10 cellular contexts compared by ENCODE assay signal in the genomic region with DNA sequence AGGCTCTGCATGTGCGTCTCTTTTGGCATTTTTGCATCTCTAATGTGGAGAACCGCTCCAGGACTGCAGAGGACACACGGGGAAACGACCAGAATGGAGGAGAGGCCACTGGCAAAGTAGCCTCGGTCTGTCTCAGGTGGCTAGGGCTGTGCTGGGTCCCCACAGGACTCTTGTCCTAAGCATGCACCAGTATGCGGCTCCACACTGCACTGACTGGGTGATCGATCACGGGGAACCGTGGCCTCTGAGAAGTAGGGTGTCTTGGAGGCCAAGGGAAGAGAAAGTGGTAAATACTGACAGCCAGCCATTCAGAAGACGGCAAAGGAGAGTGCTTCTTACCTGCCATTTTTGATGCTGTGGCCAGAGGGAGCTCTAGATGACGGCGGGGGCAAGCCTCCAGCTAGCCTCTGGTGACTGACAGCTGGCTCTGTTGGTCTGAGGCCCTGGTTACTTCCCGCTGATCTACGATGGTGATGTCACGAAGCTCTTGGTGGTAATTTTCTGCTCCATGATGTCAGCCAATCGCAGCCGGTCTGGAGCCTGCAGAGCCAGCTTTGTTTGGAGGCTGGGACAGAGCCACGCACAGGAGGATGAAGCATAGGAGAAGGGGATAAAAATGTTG. TPM values are rescaled to one million over a fixed set of nuclear protein-coding genes. Genes with fewer than 3 reads are reported as not detected.
DNase-seq lines count a peak whose midpoint lies in the region; ATAC-seq and TF ChIP-seq lines count a peak whose summit lies in the region.
"Had no signal": no experiment of that assay in that cellular context is flagged by ENCODE, and none has a peak within 500 bp of the region (broad histone marks: within the 10 kb centered on the region; RNA-seq: fewer than 3 reads in every experiment).

No MANE protein-coding gene starts in this region.

- no peaks in the 10 kb centered on the region for H3K36me3 ChIP-seq in Panc1 (ENCODE audit: control insufficient read depth, insufficient read depth, low read length)
- H3K36me3 ChIP-seq: heart left ventricle had no signal

- no peaks in the 10 kb centered on the region for H3K4me1 ChIP-seq in Panc1 (ENCODE audit: control insufficient read depth, insufficient read depth, low read length)
- H3K4me1 ChIP-seq: heart left ventricle had no signal

- peak; percentile 42 for TF ChIP-seq CTCF in Panc1 (IDR thresholded peaks at IDR 0.05)

- no peaks in the 10 kb centered on the region for H3K27me3 ChIP-seq in Panc1 (ENCODE audit: control insufficient read depth, insufficient read depth, low read length)

- ATAC-seq in HG03095 (IDR thresholded peaks at IDR 0.05; ENCODE audit: unreplicated experiment) (peak; percentile 65), Panc1 (peak; percentile 70), HG03135 (IDR thresholded peaks at IDR 0.05; ENCODE audit: unreplicated experiment) (no peak)

- CTCF ChIA-PET in Panc1 (lab: Charles Lee) = interaction anchor here (0.6 to 0.9 kb wide), 2 partner anchors 12 to 246 kb away, joined by 3 to 4 read pairs; a partner anchor contains a TSS

- BruUV-seq in Panc1 (replicated peaks; lab: Mats Ljungman, UMichigan) = no TSS peak

- peak; percentile 55 for DNase-seq in NCI-H1436 (lab: John Stamatoyannopoulos, UW)
- DNase-seq in NCI-H1436 treated with DMSO at 0.1 percent for 48 hours (lab: John Stamatoyannopoulos, UW) = no peak
- DNase-seq in Panc1 (ENCODE audit: low read depth, low spot score) = no peak
- peak; percentile 21 to 59 for DNase-seq in lung microvascular endothelial cell (ENCODE audit: low read depth in 2 of 2)
- DNase-seq in effector CD8-positive, alpha-beta T cell (lab: John Stamatoyannopoulos, UW) = no peak
- DNase-seq in activated effector memory CD4-positive, alpha-beta T cell treated with anti-CD3 and anti-CD28 coated beads, Interleukin-2, amount 50 U/mL, for 16 hours = no peak
- DNase-seq: heart left ventricle had no signal

- H3K27ac ChIP-seq in Panc1 (ENCODE audit: low read length) = no peak overlapping the region
- H3K27ac ChIP-seq: A549, heart left ventricle had no signal

- intact Hi-C loops in Panc1 (cut with micrococcal nuclease; ENCODE audit: unreplicated experiment) = no loop called here

- no peaks in the 10 kb centered on the region for H3K9me3 ChIP-seq in Panc1 (ENCODE audit: control insufficient read depth, insufficient read depth, low read depth, low read length)
- H3K9me3 ChIP-seq: A549 had no signal

- no peak overlapping the region for H3K4me3 ChIP-seq in Panc1 (ENCODE audit: low read depth in 2 of 2, low read length in 2 of 2)
- H3K4me3 ChIP-seq: A549, heart left ventricle had no signal

- in situ Hi-C loops in Panc1 (cut with HindIII; ENCODE audit: low pct_unique_long_range_greater_than_20kb, low sequenced_read_pairs) = no loop called here

- POLR2A ChIA-PET in Panc1 (lab: Charles Lee) = no interaction called here

RNA-seq across cellular contexts. Expression of a gene that starts 40.4 kb away (rescaled TPM):
- total RNA-seq in Panc1 (2021; ENCODE audit: unreplicated experiment) (1.2 TPM), lung microvascular endothelial cell (under 0.01 TPM in 1 of 2 replicates, not detected in the other)
- 3.3 TPM for polyA plus RNA-seq in Panc1 (2012; ENCODE audit: insufficient read length)

Comparison
In these comparisons a context has a peak if more than half of its experiments do, and no peak if none do; other contexts are left out.
1. DNase-seq: peak in NCI-H1436 (single experiment) and lung microvascular endothelial cell (2 of 2); none in NCI-H1436 treated with DMSO at 0.1 percent for 48 hours (single experiment), Panc1 (single experiment), effector CD8-positive, alpha-beta T cell (single experiment) and activated effector memory CD4-positive, alpha-beta T cell treated with anti-CD3 and anti-CD28 coated beads, Interleukin-2, amount 50 U/mL, for 16 hours (single experiment).